ENCODE assay signal across 1 cellular context in genomic region chr2:160474891-160475795, GRCh38.
TF ChIP-seq lines count a peak whose summit lies in the region.

No MANE protein-coding gene starts in this region.

TF ChIP-seq in IMR-90, 13 proteins besides CTCF, POLR2A, EP300 and RAD21:
- no peak for TF ChIP-seq BHLHE40 (IDR thresholded peaks at IDR 0.05; ENCODE audit: low read depth, low read length)
- TF ChIP-seq CHD1 (IDR thresholded peaks at IDR 0.05; ENCODE audit: low read depth, low read length), result no peak
- no peak for TF ChIP-seq MAFK (IDR thresholded peaks at IDR 0.05; ENCODE audit: low read depth, low read length)
- TF ChIP-seq USF2 (IDR thresholded peaks at IDR 0.05; ENCODE audit: low read depth, low read length), result no peak
- no peak for TF ChIP-seq NFE2L2 (IDR thresholded peaks at IDR 0.05; ENCODE audit: low read depth, low read length)
- no peak for TF ChIP-seq MAZ (IDR thresholded peaks at IDR 0.05; ENCODE audit: borderline replicate concordance, low read depth, low read length)
- TF ChIP-seq MXI1 (IDR thresholded peaks at IDR 0.05; ENCODE audit: borderline replicate concordance, low read depth, low read length), result no peak
- no peak for TF ChIP-seq FOS (IDR thresholded peaks at IDR 0.05; ENCODE audit: low read depth, low read length)
- TF ChIP-seq ELK1 (IDR thresholded peaks at IDR 0.05; ENCODE audit: borderline replicate concordance, low read depth, low read length), result no peak
- no peak for TF ChIP-seq RCOR1 (IDR thresholded peaks at IDR 0.05; ENCODE audit: insufficient replicate concordance, low read length)
- TF ChIP-seq SMC3 (IDR thresholded peaks at IDR 0.05; ENCODE audit: low read depth, low read length), result no peak
